26 cellular contexts compared by ENCODE assay signal in genomic region chr6:160975111-160975510, GRCh38. TPM values are rescaled to one million over a fixed set of nuclear protein-coding genes. Genes with fewer than 3 reads are reported as not detected.
DNase-seq lines count a peak whose midpoint lies in the region; ATAC-seq, FAIRE-seq and TF ChIP-seq lines count a peak whose summit lies in the region.
"Had no signal": no experiment of that assay in that cellular context is flagged by ENCODE, and none has a peak within 500 bp of the region (broad histone marks: within the 10 kb centered on the region; RNA-seq: fewer than 3 reads in every experiment).

No MANE protein-coding gene starts in this region.

- H3K4ac ChIP-seq in mesenchymal stem cell (ENCODE audit: low read depth in 1 of 2, low read length in 2 of 2) = no peak overlapping the region

- H3K9me3 ChIP-seq in astrocyte (ENCODE audit: insufficient read depth, low read depth, low read length) (no peaks in the 10 kb centered on the region), mesenchymal stem cell (ENCODE audit: control insufficient read depth, low read length) (no peaks in the 10 kb centered on the region), suprapubic skin (no peaks in the 10 kb centered on the region), tibial nerve (no peaks in the 10 kb centered on the region)
- H3K9me3 ChIP-seq: spleen had no signal

- no peak overlapping the region for H2BK5ac ChIP-seq in mesenchymal stem cell (ENCODE audit: low read depth, low read length, poor library complexity, severe bottlenecking)

- H2BK120ac ChIP-seq in mesenchymal stem cell (ENCODE audit: low read depth, low read length) = no peak overlapping the region

- H2BK15ac ChIP-seq in mesenchymal stem cell (ENCODE audit: low read depth, poor library complexity, severe bottlenecking) = peak overlapping the region; percentile 31

- no peaks in the 10 kb centered on the region for H3K36me3 ChIP-seq in astrocyte (ENCODE audit: insufficient read depth, low read length)
- H3K36me3 ChIP-seq in mesenchymal stem cell (ENCODE audit: control insufficient read depth in 1 of 2, insufficient read depth in 2 of 2, low read depth in 1 of 2, low read length in 2 of 2) = no peaks in the 10 kb centered on the region
- no peaks in the 10 kb centered on the region for H3K36me3 ChIP-seq in suprapubic skin
- H3K36me3 ChIP-seq in tibial nerve = no peaks in the 10 kb centered on the region
- H3K36me3 ChIP-seq: spleen, WERI-Rb-1 had no signal

- peaks cover 29% of the 10 kb centered on the region for H3K4me1 Mint-ChIP-seq in astrocyte (ENCODE audit: low read depth, unreplicated experiment)
- H3K4me1 Mint-ChIP-seq: activated CD4-positive, alpha-beta T cell treated with anti-CD3 and anti-CD28 coated beads, Interleukin-2, amount 10 ng/mL, durations not matched to agents 24 days and 14 days; activated naive CD8-positive, alpha-beta T cell treated with anti-CD3 and anti-CD28 coated beads, Interleukin-2, amount 50 U/mL, for 24 hours; memory B cell had no signal

- H3K23ac ChIP-seq in mesenchymal stem cell (ENCODE audit: low read length in 2 of 2) = no peak overlapping the region

- H3K4me3 ChIP-seq in astrocyte (ENCODE audit: insufficient read depth, low read depth, low read length) (no peak overlapping the region), mesenchymal stem cell (ENCODE audit: insufficient read depth in 1 of 2, low read depth in 1 of 2, low read length in 2 of 2) (peak overlapping the region in 1 of 2 experiments; percentile 22), suprapubic skin (no peak overlapping the region), tibial nerve (no peak overlapping the region)
- H3K4me3 ChIP-seq: GM23338, spleen had no signal

- no peak for TF ChIP-seq EP300 in suprapubic skin (IDR thresholded peaks at IDR 0.05)
- no peak for TF ChIP-seq EP300 in tibial nerve (IDR thresholded peaks at IDR 0.05)

- no peaks in the 10 kb centered on the region for H3K27me3 ChIP-seq in astrocyte (ENCODE audit: insufficient read depth, low read length)
- H3K27me3 ChIP-seq in mesenchymal stem cell (ENCODE audit: control insufficient read depth in 1 of 2, insufficient read depth in 1 of 2, low read length in 2 of 2) = no peaks in the 10 kb centered on the region
- H3K27me3 ChIP-seq in suprapubic skin = no peaks in the 10 kb centered on the region
- no peaks in the 10 kb centered on the region for H3K27me3 ChIP-seq in tibial nerve

- peak overlapping the region; percentile 70 for H3K27ac ChIP-seq in astrocyte (ENCODE audit: low read depth, low read length)
- no peak overlapping the region for H3K27ac ChIP-seq in mesenchymal stem cell (ENCODE audit: low read length, poor library complexity, severe bottlenecking)
- peak overlapping the region; percentile 85 for H3K27ac ChIP-seq in suprapubic skin
- H3K27ac ChIP-seq in tibial nerve = peak overlapping the region in 1 of 4 donors; percentile 84
- H3K27ac ChIP-seq: 22Rv1, HL-60, spleen, WERI-Rb-1 had no signal

- TF ChIP-seq CTCF in astrocyte (IDR thresholded peaks at IDR 0.05; ENCODE audit: insufficient read depth, low read depth, low read length) (no peak), suprapubic skin (IDR thresholded peaks at IDR 0.05) (no peak), tibial nerve (IDR thresholded peaks at IDR 0.05) (no peak)

- H3K79me2 ChIP-seq in astrocyte (ENCODE audit: insufficient read depth, low read length) = no peaks in the 10 kb centered on the region

- H4K8ac ChIP-seq in mesenchymal stem cell (ENCODE audit: low read length) = no peak overlapping the region

- TF ChIP-seq POLR2A in suprapubic skin (IDR thresholded peaks at IDR 0.05) (no peak), tibial nerve (IDR thresholded peaks at IDR 0.05) (no peak)

- H2BK12ac ChIP-seq in mesenchymal stem cell (ENCODE audit: low read length in 2 of 2) = no peak overlapping the region

- no peaks in the 10 kb centered on the region for H4K20me1 ChIP-seq in astrocyte (ENCODE audit: insufficient read depth, low read length)

- H3K4me1 ChIP-seq in astrocyte (ENCODE audit: insufficient read depth, low read length) (peaks cover 22% of the 10 kb centered on the region), mesenchymal stem cell (ENCODE audit: control insufficient read depth, insufficient read depth, low read depth, low read length) (peaks cover 9% of the 10 kb centered on the region), suprapubic skin (peaks cover 41% of the 10 kb centered on the region), tibial nerve (peaks cover 0 to 34% (median 20%) of the 10 kb centered on the region in 4 donors)

- H2AK5ac ChIP-seq in mesenchymal stem cell (ENCODE audit: low read length, severe bottlenecking) = no peak overlapping the region

- FAIRE-seq in astrocyte (lab: Jason Lieb, UNC) = no peak
- FAIRE-seq: GM12892 had no signal

- DNase-seq in DMS 273 (lab: John Stamatoyannopoulos, UW; ENCODE audit: unreplicated experiment) (peak; percentile 38), DMS 273 treated with DMSO at 0.1 percent for 48 hours (lab: John Stamatoyannopoulos, UW) (no peak), astrocyte (ENCODE audit: low read depth) (no peak), mesenchymal stem cell (no peak), suprapubic skin (ENCODE audit: low spot score in 2 of 2) (no peak), MV-4-11 (lab: John Stamatoyannopoulos, UW) (no peak), tibial nerve (ENCODE audit: low spot score in 2 of 2) (no peak)
- DNase-seq: activated CD4-positive, alpha-beta T cell treated with anti-CD3 and anti-CD28 coated beads, Interleukin-2, amount 10 ng/mL, durations not matched to agents 24 days and 14 days; activated gamma-delta T cell treated with Interleukin-2 at 50 U/mL for 16 hours; activated naive CD8-positive, alpha-beta T cell treated with anti-CD3 and anti-CD28 coated beads, Interleukin-2, amount 50 U/mL, for 24 hours; activated T-cell treated with anti-CD3 and anti-CD28 coated beads, Interleukin-2, amount 50 U/mL, for 4 hours; CD4-positive, alpha-beta T cell; glutamatergic neuron; Kasumi-1; NCI-H1048; NCI-H1694; NCI-H510A; occipital lobe; spleen; WERI-Rb-1 had no signal

- ATAC-seq in HG02571 (IDR thresholded peaks at IDR 0.05; ENCODE audit: unreplicated experiment) = no peak
- ATAC-seq: activated naive CD8-positive, alpha-beta T cell treated with anti-CD3 and anti-CD28 coated beads, Interleukin-2, amount 50 U/mL, for 24 hours; activated T-cell treated with anti-CD3 and anti-CD28 coated beads, Interleukin-2, amount 50 U/mL, for 4 hours; GM23338 had no signal

- H3K27me3 Mint-ChIP-seq in astrocyte (ENCODE audit: low read depth, unreplicated experiment) = no peaks in the 10 kb centered on the region

- H3K4me3 Mint-ChIP-seq in astrocyte (ENCODE audit: unreplicated experiment) = no peak overlapping the region
- H3K4me3 Mint-ChIP-seq: activated CD4-positive, alpha-beta T cell treated with anti-CD3 and anti-CD28 coated beads, Interleukin-2, amount 10 ng/mL, durations not matched to agents 24 days and 14 days; activated naive CD8-positive, alpha-beta T cell treated with anti-CD3 and anti-CD28 coated beads, Interleukin-2, amount 50 U/mL, for 24 hours; activated T-cell treated with anti-CD3 and anti-CD28 coated beads, Interleukin-2, amount 50 U/mL, for 4 hours; CD4-positive, alpha-beta T cell; GM23338; memory B cell had no signal

- WGBS in mesenchymal stem cell = 41% methylated on average over 1 of the region's 1 CpG
- WGBS in suprapubic skin = 41% methylated on average over 1 of the region's 1 CpG
- WGBS in tibial nerve, 2 donors = 79 to 82% methylated on average over 1 of the region's 1 CpG

- H3K79me1 ChIP-seq in mesenchymal stem cell (replicated peaks; ENCODE audit: low read length, poor library complexity, severe bottlenecking) = no peaks in the 10 kb centered on the region

- H3K27ac Mint-ChIP-seq in astrocyte (ENCODE audit: unreplicated experiment) = no peak overlapping the region
- H3K27ac Mint-ChIP-seq: activated CD4-positive, alpha-beta T cell treated with anti-CD3 and anti-CD28 coated beads, Interleukin-2, amount 10 ng/mL, durations not matched to agents 24 days and 14 days; activated naive CD8-positive, alpha-beta T cell treated with anti-CD3 and anti-CD28 coated beads, Interleukin-2, amount 50 U/mL, for 24 hours; CD4-positive, alpha-beta T cell; GM23338; memory B cell had no signal

- no peak overlapping the region for H3K14ac ChIP-seq in mesenchymal stem cell (ENCODE audit: low read length in 2 of 2)

- H3K9ac ChIP-seq in astrocyte (ENCODE audit: low read length) (peak overlapping the region; percentile 55), mesenchymal stem cell (ENCODE audit: low read length) (peak overlapping the region; percentile 84)

- no peak overlapping the region for H4K91ac ChIP-seq in mesenchymal stem cell (ENCODE audit: low read length)

- peak overlapping the region in 1 of 2 experiments; percentile 22 for H3K18ac ChIP-seq in mesenchymal stem cell (ENCODE audit: low read depth in 1 of 2, low read length in 2 of 2)

- H2AFZ ChIP-seq in astrocyte (ENCODE audit: low read depth, low read length) (no peak overlapping the region), mesenchymal stem cell (ENCODE audit: low read depth, low read length) (no peak overlapping the region)

- peaks cover 2% of the 10 kb centered on the region for H3K9me3 Mint-ChIP-seq in astrocyte (ENCODE audit: unreplicated experiment)
- H3K9me3 Mint-ChIP-seq: activated CD4-positive, alpha-beta T cell treated with anti-CD3 and anti-CD28 coated beads, Interleukin-2, amount 10 ng/mL, durations not matched to agents 24 days and 14 days; activated naive CD8-positive, alpha-beta T cell treated with anti-CD3 and anti-CD28 coated beads, Interleukin-2, amount 50 U/mL, for 24 hours; activated T-cell treated with anti-CD3 and anti-CD28 coated beads, Interleukin-2, amount 50 U/mL, for 4 hours; CD4-positive, alpha-beta T cell; memory B cell had no signal

- H3K4me2 ChIP-seq in astrocyte (ENCODE audit: low read length) = no peak overlapping the region
- H3K4me2 ChIP-seq in mesenchymal stem cell (ENCODE audit: low read length, poor library complexity, severe bottlenecking) = no peak overlapping the region
- H3K4me2 ChIP-seq: GM23338 had no signal

- H3K36me3 Mint-ChIP-seq in astrocyte (ENCODE audit: low read depth, unreplicated experiment) = no peaks in the 10 kb centered on the region
- H3K36me3 Mint-ChIP-seq: memory B cell had no signal

RNA-seq across cellular contexts. Expression of gene MAP3K4, which starts 16.5 kb away (rescaled TPM):
- 20.3 and 22.1 TPM in 2 replicates for total RNA-seq in astrocyte
- polyA plus RNA-seq in mesenchymal stem cell (2013, experiment 1 of 2) = 10.3 TPM
- polyA plus RNA-seq in mesenchymal stem cell (2013, experiment 2 of 2) = 8.7 TPM
- 10 to 100 TPM; 29.2 to 83.2 (median 45.2) TPM for total RNA-seq in suprapubic skin
- 10 to 100 TPM; 42.9 to 63.0 (median 56.0) TPM for total RNA-seq in tibial nerve
